ENCODE assay signal across 22 cellular contexts in genomic region chr11:77654770-77655434, GRCh38. TPM values are rescaled to one million over a fixed set of nuclear protein-coding genes. Genes with fewer than 3 reads are reported as not detected.
A peak's percentile ranks its signal among the peaks of the same experiment; 100 is the strongest.
DNase-seq lines count a peak whose midpoint lies in the region; ATAC-seq, FAIRE-seq and TF ChIP-seq lines count a peak whose summit lies in the region.
"Had no signal": no experiment of that assay in that cellular context is flagged by ENCODE, and none has a peak within 500 bp of the region (broad histone marks: within the 10 kb centered on the region; RNA-seq: fewer than 3 reads in every experiment).

No MANE protein-coding gene starts in this region.

- POLR2A ChIA-PET in HCT116 (lab: Charles Lee): no interaction called here

- BruUV-seq in HCT116 (replicated peaks; lab: Mats Ljungman, UMichigan): no TSS peak

- H4K5ac ChIP-seq in mesendoderm (ENCODE audit: low read length): no peak overlapping the region

- H3K79me1 ChIP-seq in mesendoderm (ENCODE audit: low read length): no peaks in the 10 kb centered on the region

- no peak overlapping the region for H3K27ac Mint-ChIP-seq in astrocyte (ENCODE audit: unreplicated experiment)

- no peak overlapping the region for H3K56ac ChIP-seq in mesendoderm (ENCODE audit: low read length)

- no peak for TF ChIP-seq RAD21 in HCT116 (IDR thresholded peaks at IDR 0.05; ENCODE audit: low read depth)

- no peaks in the 10 kb centered on the region for H3K27me3 Mint-ChIP-seq in astrocyte (ENCODE audit: low read depth, unreplicated experiment)

- H3K36me3 ChIP-seq in HCT116 (ENCODE audit: control insufficient read depth in 1 of 2, insufficient read depth in 2 of 2, low read length in 2 of 2) (no peaks in the 10 kb centered on the region), astrocyte (ENCODE audit: insufficient read depth, low read length) (no peaks in the 10 kb centered on the region), mesendoderm (ENCODE audit: control insufficient read depth, insufficient read depth, low read length) (no peaks in the 10 kb centered on the region), prostate gland (no peaks in the 10 kb centered on the region)
- H3K36me3 ChIP-seq: MG63 had no signal

- no peak overlapping the region for H2BK5ac ChIP-seq in mesendoderm (ENCODE audit: low read length)

- H2AK5ac ChIP-seq in mesendoderm (ENCODE audit: low read length): no peak overlapping the region

- H3K4me3 ChIP-seq in HCT116 (replicated peaks in 1 of 2; ENCODE audit: low read depth in 1 of 2, low read length in 2 of 2) (no peak overlapping the region), astrocyte (ENCODE audit: insufficient read depth, low read depth, low read length) (no peak overlapping the region), mesendoderm (ENCODE audit: low read length) (no peak overlapping the region), prostate gland (no peak overlapping the region)
- H3K4me3 ChIP-seq: GM23248, MG63 had no signal

- ATAC-seq in HCT116: peak; percentile 68; the same call in 1 of the 2 replicates

- WGBS in mesendoderm (ENCODE audit: extremely low coverage, insufficient coverage, low lambda C conversion rate): no CpG with 5 or more reads among the region's 4 CpGs
- WGBS in prostate gland: 80% methylated on average over 4 of the region's 4 CpGs

- intact Hi-C loops in HCT116 (cut with micrococcal nuclease): no loop called here
- intact Hi-C loops in prostate gland (cut with DNase I): no loop called here

- H3K4me1 ChIP-seq in HCT116 (ENCODE audit: control insufficient read depth in 1 of 2, insufficient read depth in 2 of 2, low read length in 2 of 2) (peaks cover 0 to 7% of the 10 kb centered on the region in 2 experiments; a peak in 3 of 4 replicates), astrocyte (ENCODE audit: insufficient read depth, low read length) (no peaks in the 10 kb centered on the region), mesendoderm (ENCODE audit: control insufficient read depth, low read depth, low read length) (no peaks in the 10 kb centered on the region), prostate gland (replicated peaks) (no peaks in the 10 kb centered on the region)

- no peak overlapping the region for H3K27ac ChIP-seq in HCT116 (ENCODE audit: low read depth, low read length)
- no peak overlapping the region for H3K27ac ChIP-seq in astrocyte (ENCODE audit: low read depth, low read length)
- H3K27ac ChIP-seq in mesendoderm (ENCODE audit: low read depth, low read length): no peak overlapping the region
- no peak overlapping the region for H3K27ac ChIP-seq in prostate gland
- H3K27ac ChIP-seq: GM23248, KMS-11 had no signal

- H3K9me3 ChIP-seq in HCT116 (ENCODE audit: control insufficient read depth in 1 of 2, insufficient read depth in 1 of 2, low read depth in 1 of 2, low read length in 2 of 2) (no peaks in the 10 kb centered on the region), astrocyte (ENCODE audit: insufficient read depth, low read depth, low read length) (no peaks in the 10 kb centered on the region), prostate gland (no peaks in the 10 kb centered on the region)
- H3K9me3 ChIP-seq: MG63 had no signal

- H3K18ac ChIP-seq in mesendoderm (ENCODE audit: low read length): no peak overlapping the region

- H3K4me1 Mint-ChIP-seq in astrocyte (ENCODE audit: low read depth, unreplicated experiment): peaks cover 9% of the 10 kb centered on the region

- TF ChIP-seq POLR2A in HCT116 (IDR thresholded peaks at IDR 0.05; ENCODE audit: borderline replicate concordance, extremely low read depth, insufficient read depth, insufficient read length) (no peak), prostate gland (IDR thresholded peaks at IDR 0.05) (no peak)

- H3K27me3 ChIP-seq in HCT116 (ENCODE audit: insufficient read depth, low read length): no peaks in the 10 kb centered on the region
- H3K27me3 ChIP-seq in astrocyte (ENCODE audit: insufficient read depth, low read length): no peaks in the 10 kb centered on the region
- no peaks in the 10 kb centered on the region for H3K27me3 ChIP-seq in mesendoderm (ENCODE audit: insufficient read depth, low read length, poor library complexity)
- H3K27me3 ChIP-seq in prostate gland (replicated peaks; ENCODE audit: insufficient read depth): no peaks in the 10 kb centered on the region
- H3K27me3 ChIP-seq: MG63 had no signal

- H2BK15ac ChIP-seq in mesendoderm (replicated peaks; ENCODE audit: low read depth): no peak overlapping the region

- CTCF ChIA-PET in HCT116 (lab: Charles Lee): no interaction called here

- no peaks in the 10 kb centered on the region for H3K79me2 ChIP-seq in HCT116 (ENCODE audit: insufficient read depth, low read length)
- no peaks in the 10 kb centered on the region for H3K79me2 ChIP-seq in astrocyte (ENCODE audit: insufficient read depth, low read length)
- no peaks in the 10 kb centered on the region for H3K79me2 ChIP-seq in mesendoderm (ENCODE audit: control insufficient read depth, insufficient read depth, low read length)

- no peak overlapping the region for H3K4ac ChIP-seq in mesendoderm (ENCODE audit: low read depth, low read length)

- H2AFZ ChIP-seq in HCT116 (ENCODE audit: low read depth, low read length, poor library complexity, severe bottlenecking) (no peak overlapping the region), astrocyte (ENCODE audit: low read depth, low read length) (no peak overlapping the region)
- H2AFZ ChIP-seq: GM23248 had no signal

- no peaks in the 10 kb centered on the region for H3K9me3 Mint-ChIP-seq in astrocyte (ENCODE audit: unreplicated experiment)

- no peak overlapping the region for H4K8ac ChIP-seq in mesendoderm (ENCODE audit: low read depth, low read length)

- TF ChIP-seq CTCF in HCT116 (IDR thresholded peaks at IDR 0.05 in 2 of 3, conservative IDR thresholded peaks at IDR 0.05 in 1 of 3; ENCODE audit: borderline replicate concordance in 1 of 3, insufficient read depth in 1 of 3, low read depth in 2 of 3, low read length in 2 of 3) (no peak), astrocyte (IDR thresholded peaks at IDR 0.05; ENCODE audit: insufficient read depth, low read depth, low read length) (no peak), prostate gland (IDR thresholded peaks at IDR 0.05) (no peak)

- RAD21 ChIA-PET in HCT116 (lab: Charles Lee; ENCODE audit: low non-redundant PET in 1 of 2, low total read pairs in 2 of 2, uncharacterized antibody in 2 of 2, unreplicated experiment in 2 of 2): no interaction called here

- DNase-seq in Daoy (ENCODE audit: low read depth) (peak; percentile 35), HCT116 (ENCODE audit: low read depth, low spot score) (no peak), astrocyte (ENCODE audit: low read depth) (peak; percentile 52), mesendoderm (peak; percentile 25), prostate gland (ENCODE audit: low spot score) (no peak), NCI-H345 treated with DMSO at 0.1 percent for 48 hours (lab: John Stamatoyannopoulos, UW; ENCODE audit: unreplicated experiment) (no peak)
- no peak for DNase-seq in activated T-cell treated with anti-CD3 and anti-CD28 coated beads, Interleukin-2, amount 50 U/mL, for 48 hours
- DNase-seq: COR-L47; DMS153; GM23248; MG63; NCI-H1105; NCI-H1694; NCI-H2107; NCI-H345; NCI-H526 treated with DMSO at 0.1 percent for 48 hours; NK-92 treated with Interleukin-12 subunit alpha and Interleukin-12 subunit beta, amount 100 ng/mL, for 24 hours; RPMI8226; SIG-M5 had no signal

- H3K4me2 ChIP-seq in HCT116 (ENCODE audit: low read length): peak overlapping the region; percentile 16; the same call in 1 of the 2 replicates
- no peak overlapping the region for H3K4me2 ChIP-seq in astrocyte (ENCODE audit: low read length)
- H3K4me2 ChIP-seq in mesendoderm (ENCODE audit: low read length): no peak overlapping the region
- H3K4me2 ChIP-seq: KMS-11 had no signal

- no peak overlapping the region for H3K9ac ChIP-seq in HCT116 (ENCODE audit: low read length)
- H3K9ac ChIP-seq in astrocyte (ENCODE audit: low read length): no peak overlapping the region
- no peak overlapping the region for H3K9ac ChIP-seq in mesendoderm (ENCODE audit: low read length)
- H3K9ac ChIP-seq: GM23248, KMS-11 had no signal

- no peak for FAIRE-seq in astrocyte (lab: Jason Lieb, UNC)
- FAIRE-seq: G401.6, GM12891 had no signal

- no peak overlapping the region for H2BK120ac ChIP-seq in mesendoderm (ENCODE audit: low read depth, low read length)

- H3K23ac ChIP-seq in mesendoderm (ENCODE audit: low read length): no peak overlapping the region

- no peak overlapping the region for H3K4me3 Mint-ChIP-seq in astrocyte (ENCODE audit: unreplicated experiment)

- H4K20me1 ChIP-seq in HCT116 (ENCODE audit: insufficient read depth): no peaks in the 10 kb centered on the region
- no peaks in the 10 kb centered on the region for H4K20me1 ChIP-seq in astrocyte (ENCODE audit: insufficient read depth, low read length)

- no peaks in the 10 kb centered on the region for H3K36me3 Mint-ChIP-seq in astrocyte (ENCODE audit: low read depth, unreplicated experiment)

- no peaks in the 10 kb centered on the region for H3K9me2 ChIP-seq in HCT116 (ENCODE audit: insufficient read depth)

TF ChIP-seq in HCT116, 20 proteins besides CTCF, POLR2A, EP300 and RAD21 (continues in another document):
- no peak for TF ChIP-seq REST (IDR thresholded peaks at IDR 0.05; ENCODE audit: low read depth)

RNA-seq across cellular contexts. Expression of gene CLNS1A, which starts 17.3 kb away (rescaled TPM):
- total RNA-seq in Daoy (2014; rRNA removed; shearing (Covaris generic)): 236 and 286 TPM in 2 replicates
- total RNA-seq in HCT116 (2021; ENCODE audit: unreplicated experiment) (151 TPM), astrocyte (94.6 and 104 TPM in 2 replicates), prostate gland (10 to 100 TPM; 37.8 to 99.0 TPM)
- 174 and 199 TPM in 2 replicates for polyA plus RNA-seq in HCT116 (2012)
- 94.5 TPM for polyA plus RNA-seq in mesendoderm (2013, experiment 1 of 2)
- polyA plus RNA-seq in mesendoderm (2013, experiment 2 of 2): 96.1 TPM

Comparison
In these comparisons a context has a peak if more than half of its experiments do, and no peak if none do; other contexts are left out.
1. DNase-seq: peak in Daoy (single experiment), astrocyte (single experiment) and mesendoderm (single experiment); none in HCT116 (single experiment), prostate gland (single experiment), activated T-cell treated with anti-CD3 and anti-CD28 coated beads, Interleukin-2, amount 50 U/mL, for 48 hours (0 of 2) and NCI-H345 treated with DMSO at 0.1 percent for 48 hours (single experiment).